1 cellular context compared by ENCODE assay signal in genomic region chr1:9181990-9182783, GRCh38.
TF ChIP-seq lines count a peak whose summit lies in the region.

No MANE protein-coding gene starts in this region.

TF ChIP-seq in HepG2, 621 proteins besides CTCF, POLR2A, EP300 and RAD21 (continued from another document and continues in another):
- TF ChIP-seq ZNF318 (CRISPR knock-in tag; IDR thresholded peaks at IDR 0.05), result no peak
- no peak for TF ChIP-seq ZNF407 (CRISPR knock-in tag; IDR thresholded peaks at IDR 0.05; ENCODE audit: not compliant biosample characterization)
- TF ChIP-seq HNF4A (CRISPR knock-in tag; IDR thresholded peaks at IDR 0.05), result no peak
- no peak for TF ChIP-seq ZC3H13 (CRISPR knock-in tag; IDR thresholded peaks at IDR 0.05)
- peak; percentile 63; the same call in 1 of the 2 replicates for TF ChIP-seq ZFP91 (CRISPR knock-in tag; IDR thresholded peaks at IDR 0.05; ENCODE audit: borderline replicate concordance)
- TF ChIP-seq ZKSCAN1 (IDR thresholded peaks at IDR 0.05; ENCODE audit: low read length), result no peak
- TF ChIP-seq HNRNPK (IDR thresholded peaks at IDR 0.05; ENCODE audit: low read depth, low read length, poor library complexity, severe bottlenecking), result peak; percentile 88
- peak; percentile 78 for TF ChIP-seq POGK (CRISPR knock-in tag; conservative IDR thresholded peaks at IDR 0.05)
- TF ChIP-seq SNRNP70 (IDR thresholded peaks at IDR 0.05; ENCODE audit: low read depth, low read length), result no peak
- TF ChIP-seq ZNF772 (CRISPR knock-in tag; IDR thresholded peaks at IDR 0.05), result peak; percentile 19; the same call in 1 of the 2 replicates
- TF ChIP-seq ZNF589 (CRISPR knock-in tag; conservative IDR thresholded peaks at IDR 0.05), result no peak
- no peak for TF ChIP-seq PHF21A (CRISPR knock-in tag; IDR thresholded peaks at IDR 0.05)
- TF ChIP-seq ZNF383 (CRISPR knock-in tag; IDR thresholded peaks at IDR 0.05; ENCODE audit: borderline replicate concordance), result no peak
- peak; percentile 89 for TF ChIP-seq ZNF687 (CRISPR knock-in tag; IDR thresholded peaks at IDR 0.05)
- TF ChIP-seq ZNF564 (CRISPR knock-in tag; IDR thresholded peaks at IDR 0.05), result no peak
- 0 out of 2 replicates have a peak, but pooled peaks have one; percentile 35 for TF ChIP-seq SMYD3 (CRISPR knock-in tag; IDR thresholded peaks at IDR 0.05)
- TF ChIP-seq POGZ (CRISPR knock-in tag; IDR thresholded peaks at IDR 0.05), result peak; percentile 50; the same call in 1 of the 2 replicates
- 0 out of 2 replicates have a peak, but pooled peaks have one; percentile 35 for TF ChIP-seq ZNF749 (CRISPR knock-in tag; IDR thresholded peaks at IDR 0.05; ENCODE audit: borderline replicate concordance)
- peak; percentile 72; the same call in 1 of the 2 replicates for TF ChIP-seq MTA1 (CRISPR knock-in tag; IDR thresholded peaks at IDR 0.05; ENCODE audit: borderline replicate concordance)
- no peak for TF ChIP-seq ZNF543 (CRISPR knock-in tag; IDR thresholded peaks at IDR 0.05)
- TF ChIP-seq CC2D1A (CRISPR knock-in tag; IDR thresholded peaks at IDR 0.05), result no peak
- TF ChIP-seq ZNF224 (CRISPR knock-in tag; IDR thresholded peaks at IDR 0.05), result 0 out of 2 replicates have a peak, but pooled peaks have one; percentile 2
- TF ChIP-seq HNF1B (CRISPR knock-in tag; IDR thresholded peaks at IDR 0.05), result peak; percentile 50; the same call in 1 of the 2 replicates
